ENCODE assay signal across 8 cellular contexts in genomic region chr16:7976125-7976524, GRCh38.
"Had no signal": no experiment of that assay in that cellular context is flagged by ENCODE, and none has a peak within 500 bp of the region (broad histone marks: within the 10 kb centered on the region; RNA-seq: fewer than 3 reads in every experiment).

No MANE protein-coding gene starts in this region.

- FAIRE-seq: HTR-8/SVneo had no signal

- H2AFZ ChIP-seq: GM23248 had no signal

- H3K4me1 ChIP-seq: HAP-1 had no signal

- H3K27ac ChIP-seq: GM23248 had no signal

- H3K9me3 ChIP-seq: HAP-1 had no signal

- H3K9ac ChIP-seq: GM23248 had no signal

- ATAC-seq: HCT116 had no signal

- DNase-seq: GM23248, GOT3, H7, HFFc6, KBM-7 had no signal

- H3K4me3 ChIP-seq: GM23248, HAP-1 had no signal

- H3K36me3 ChIP-seq: HAP-1 had no signal
